In genomic region chr12:10304161-10304574, GRCh38 we compare ENCODE assay signal across 12 cellular contexts. TPM values are rescaled to one million over a fixed set of nuclear protein-coding genes. Genes with fewer than 3 reads are reported as not detected.
DNase-seq lines count a peak whose midpoint lies in the region; ATAC-seq and TF ChIP-seq lines count a peak whose summit lies in the region.
"Had no signal": no experiment of that assay in that cellular context is flagged by ENCODE, and none has a peak within 500 bp of the region (broad histone marks: within the 10 kb centered on the region; RNA-seq: fewer than 3 reads in every experiment).

No MANE protein-coding gene starts in this region.

- no peak overlapping the region for H2AK9ac ChIP-seq in IMR-90 (replicated peaks; ENCODE audit: low read depth, low read length, poor library complexity)

- ATAC-seq in IMR-90 (ENCODE audit: low read depth) (peak; percentile 98), HG03280 (IDR thresholded peaks at IDR 0.05; ENCODE audit: unreplicated experiment) (no peak)
- ATAC-seq: SK-N-SH treated with all-trans-retinoic acid at 6 μM for 48 hours had no signal

- POLR2A ChIA-PET in IMR-90 (lab: Charles Lee; ENCODE audit: unreplicated experiment) = no interaction called here

- no peak overlapping the region for H2AFZ ChIP-seq in IMR-90 (replicated peaks; ENCODE audit: low read length, poor library complexity)

- no peak for TF ChIP-seq RAD21 in IMR-90 (IDR thresholded peaks at IDR 0.05; ENCODE audit: low read length)

- no peak overlapping the region for H3K4me2 ChIP-seq in IMR-90 (ENCODE audit: low read depth, low read length)

- no peak overlapping the region for H2BK5ac ChIP-seq in IMR-90 (ENCODE audit: low read depth, low read length, poor library complexity, severe bottlenecking)

- no peak overlapping the region for H2BK15ac ChIP-seq in IMR-90 (ENCODE audit: low read depth, low read length)

- no TSS peak for BruUV-seq in IMR-90 (replicated peaks; lab: Mats Ljungman, UMichigan)

- no peaks in the 10 kb centered on the region for H3K9me1 ChIP-seq in IMR-90 (ENCODE audit: insufficient read depth, low read length)

- H2AK5ac ChIP-seq in IMR-90 (ENCODE audit: low read depth, low read length) = no peak overlapping the region

- intact Hi-C loops in IMR-90 (cut with micrococcal nuclease) = loop anchor here (1.0 kb wide), 1 partner anchor 91 kb away; no protein-coding TSS in a partner anchor
- intact Hi-C loops in head of caudate nucleus (cut with DNase I) = no loop called here

- no peaks in the 10 kb centered on the region for H3K36me3 ChIP-seq in IMR-90 (ENCODE audit: control insufficient read depth, insufficient read depth, low read length)
- H3K36me3 ChIP-seq: neutrophil had no signal

- no peak overlapping the region for H3K4ac ChIP-seq in IMR-90 (ENCODE audit: low read depth, low read length)

- no peaks in the 10 kb centered on the region for H3K79me1 ChIP-seq in IMR-90 (ENCODE audit: low read depth in 1 of 2, low read length in 2 of 2)

- peaks cover 56% of the 10 kb centered on the region for H3K27me3 ChIP-seq in IMR-90 (ENCODE audit: control insufficient read depth, insufficient read depth, low read length)
- H3K27me3 ChIP-seq: neutrophil had no signal

- dilution Hi-C loops in IMR-90 (cut with HindIII; ENCODE audit: low sequenced_read_pairs, unreplicated experiment) = no loop called here

- H4K8ac ChIP-seq in IMR-90 (ENCODE audit: low read depth in 2 of 2, low read length in 2 of 2) = no peak overlapping the region

- H4K91ac ChIP-seq in IMR-90 (ENCODE audit: insufficient read depth, low read depth, low read length) = no peak overlapping the region

- DNase-seq in GM03348 (ENCODE audit: low spot score) (peak; percentile 4), IMR-90 (peak; percentile 87), astrocyte of the hippocampus (ENCODE audit: low read depth, low spot score) (peak; percentile 60), non-pigmented ciliary epithelial cell (ENCODE audit: low read depth) (peak; percentile 89), SHP77 treated with DMSO at 0.1 percent for 48 hours (lab: John Stamatoyannopoulos, UW) (no peak), head of caudate nucleus (no peak)
- DNase-seq: activated CD8-positive, alpha-beta memory T cell treated with anti-CD3 and anti-CD28 coated beads, Interleukin-2, amount 50 U/mL, for 4 hours; effector CD8-positive, alpha-beta T cell had no signal

- TF ChIP-seq POLR2A in IMR-90 (IDR thresholded peaks at IDR 0.05; ENCODE audit: low read depth, low read length) = no peak

- H3K18ac ChIP-seq in IMR-90 (ENCODE audit: low read depth, low read length) = no peak overlapping the region

- no peak overlapping the region for H4K5ac ChIP-seq in IMR-90 (ENCODE audit: low read depth, low read length)

- no peaks in the 10 kb centered on the region for H3K4me1 ChIP-seq in IMR-90 (ENCODE audit: control insufficient read depth, insufficient read depth, low read length)

- in situ Hi-C loops in IMR-90 (cut with MboI; ENCODE audit: low sequenced_read_pairs) = no loop called here

- no peak overlapping the region for H3K9ac ChIP-seq in IMR-90 (ENCODE audit: low read depth, low read length)

- peaks cover 5% of the 10 kb centered on the region for H3K9me3 ChIP-seq in IMR-90 (ENCODE audit: control insufficient read depth, insufficient read depth, low read length)
- H3K9me3 ChIP-seq: neutrophil had no signal

- H3K23ac ChIP-seq in IMR-90 (ENCODE audit: low read depth, low read length) = no peak overlapping the region

- H3K4me3 ChIP-seq in IMR-90 (ENCODE audit: insufficient read depth, low read depth, low read length) = no peak overlapping the region

- no peak overlapping the region for H3K56ac ChIP-seq in IMR-90 (ENCODE audit: extremely low read depth, insufficient read depth, low read length)

- 33% methylated on average over 1 of the region's 3 CpGs; no CpG with 5 or more reads in 1 of the 2 experiments for WGBS in IMR-90 (ENCODE audit: extremely low coverage in 2 of 2, insufficient read length in 1 of 2), 2 experiments

- no peak overlapping the region for H2BK20ac ChIP-seq in IMR-90 (ENCODE audit: low read depth, low read length)

- H3K27ac ChIP-seq in IMR-90 (ENCODE audit: insufficient read depth, low read length) = no peak overlapping the region
- H3K27ac ChIP-seq: neutrophil had no signal

- CTCF ChIA-PET in IMR-90 (lab: Yijun Ruan, JAX) = interaction anchor here (0.6 kb wide), 1 partner anchor 11 kb away, joined by 4 read pairs; no protein-coding TSS in a partner anchor

- no peak overlapping the region for H2BK120ac ChIP-seq in IMR-90 (ENCODE audit: low read depth, low read length)

- H3K14ac ChIP-seq in IMR-90 (replicated peaks; ENCODE audit: low read depth, low read length) = no peak overlapping the region

- TF ChIP-seq CTCF in IMR-90 (conservative IDR thresholded peaks at IDR 0.05; ENCODE audit: low read depth, low read length) = no peak

- no peaks in the 10 kb centered on the region for H4K20me1 ChIP-seq in IMR-90 (ENCODE audit: insufficient read depth, low read length)

TF ChIP-seq in IMR-90, 13 proteins besides CTCF, POLR2A, EP300 and RAD21:
- TF ChIP-seq RFX5 (IDR thresholded peaks at IDR 0.05; ENCODE audit: low read depth, low read length) = 0 out of 2 replicates have a peak, but pooled peaks have one; percentile 33
- no peak for TF ChIP-seq RCOR1 (IDR thresholded peaks at IDR 0.05; ENCODE audit: insufficient replicate concordance, low read length)
- peak; percentile 71 for TF ChIP-seq FOS (IDR thresholded peaks at IDR 0.05; ENCODE audit: low read depth, low read length)
- TF ChIP-seq MAFK (IDR thresholded peaks at IDR 0.05; ENCODE audit: low read depth, low read length) = peak; percentile 14; the same call in 1 of the 2 replicates
- peak; percentile 22; the same call in 1 of the 2 replicates for TF ChIP-seq MAZ (IDR thresholded peaks at IDR 0.05; ENCODE audit: borderline replicate concordance, low read depth, low read length)
- peak; percentile 55; the same call in 1 of the 2 replicates for TF ChIP-seq BHLHE40 (IDR thresholded peaks at IDR 0.05; ENCODE audit: low read depth, low read length)
- TF ChIP-seq SMC3 (IDR thresholded peaks at IDR 0.05; ENCODE audit: low read depth, low read length) = no peak

RNA-seq across cellular contexts. Expression of gene KLRD1, which starts 3.5 kb away (rescaled TPM):
- total RNA-seq in IMR-90 (2012; rRNA removed) = under 0.01 TPM in 2 replicates
- under 0.01 and 0.10 TPM in 2 replicates for polyA plus RNA-seq in IMR-90 (2012; rRNA removed)
- not detected in 2 replicates for polyA plus RNA-seq in IMR-90 (2012; cell fraction: cytosol; rRNA removed)
- polyA plus RNA-seq in IMR-90 (2012; cell fraction: nucleus; rRNA removed; ENCODE audit: low replicate concordance) = 0.05 and 0.31 TPM in 2 replicates
- total RNA-seq: NCI-H460 had no signal

Comparison
In these comparisons a context has a peak if more than half of its experiments do, and no peak if none do; other contexts are left out.
1. DNase-seq: peak in GM03348 (single experiment), IMR-90 (single experiment), astrocyte of the hippocampus (single experiment) and non-pigmented ciliary epithelial cell (single experiment); none in SHP77 treated with DMSO at 0.1 percent for 48 hours (single experiment) and head of caudate nucleus (0 of 42).